26 cellular contexts compared by ENCODE assay signal in genomic region chr6:74872754-74873446, GRCh38.
A peak's percentile ranks its signal among the peaks of the same experiment; 100 is the strongest.
DNase-seq lines count a peak whose midpoint lies in the region; FAIRE-seq and TF ChIP-seq lines count a peak whose summit lies in the region.
"Had no signal": no experiment of that assay in that cellular context is flagged by ENCODE, and none has a peak within 500 bp of the region (broad histone marks: within the 10 kb centered on the region; RNA-seq: fewer than 3 reads in every experiment).

No MANE protein-coding gene starts in this region.

- no peak overlapping the region for H3K27ac Mint-ChIP-seq in MCF 10A (ENCODE audit: low read depth, unreplicated experiment)
- H3K27ac Mint-ChIP-seq in nephron, result peak overlapping the region; percentile 99 to 100 (median 99)
- H3K27ac Mint-ChIP-seq: activated CD4-positive, alpha-beta T cell treated with anti-CD3 and anti-CD28 coated beads, Interleukin-2, amount 10 ng/mL, durations not matched to agents 24 days and 14 days; activated naive CD8-positive, alpha-beta T cell treated with anti-CD3 and anti-CD28 coated beads, Interleukin-2, amount 10 ng/mL, durations not matched to agents 7 days and 5 days; activated T-cell treated with anti-CD3 and anti-CD28 coated beads, Interleukin-2, amount 50 U/mL, for 24 hours; naive thymus-derived CD4-positive, alpha-beta T cell had no signal

- TF ChIP-seq CTCF in mammary epithelial cell (conservative IDR thresholded peaks at IDR 0.05 in 1 of 2, IDR thresholded peaks at IDR 0.05 in 1 of 2; ENCODE audit: extremely low read depth in 1 of 2, insufficient read depth in 1 of 2, low read depth in 1 of 2, low read length in 2 of 2), result no peak
- no peak for TF ChIP-seq CTCF in MCF 10A (IDR thresholded peaks at IDR 0.05; ENCODE audit: unreplicated experiment)
- no peak for TF ChIP-seq CTCF in endothelial cell of umbilical vein (IDR thresholded peaks at IDR 0.05; ENCODE audit: extremely low read depth in 1 of 2, insufficient read depth in 1 of 2, low read depth in 1 of 2, low read length in 2 of 2)
- TF ChIP-seq CTCF in nephron (IDR thresholded peaks at IDR 0.05; ENCODE audit: unreplicated experiment in 3 of 3), result no peak

- TF ChIP-seq POLR2A in endothelial cell of umbilical vein (IDR thresholded peaks at IDR 0.05; ENCODE audit: low read depth, low read length), result no peak

- H3K79me2 ChIP-seq in mammary epithelial cell (ENCODE audit: insufficient read depth, low read length), result no peaks in the 10 kb centered on the region
- H3K79me2 ChIP-seq in endothelial cell of umbilical vein (ENCODE audit: control insufficient read depth, insufficient read depth, low read length), result no peaks in the 10 kb centered on the region

- no TSS peak for BruUV-seq in mammary epithelial cell (replicated peaks; lab: Mats Ljungman, UMichigan)
- no TSS peak for BruUV-seq in MCF 10A (replicated peaks; lab: Mats Ljungman, UMichigan)
- BruUV-seq in endothelial cell of umbilical vein (replicated peaks; lab: Mats Ljungman, UMichigan), result no TSS peak

- H3K4me3 ChIP-seq in mammary epithelial cell (replicated peaks in 1 of 3; ENCODE audit: insufficient read depth in 1 of 3, low read depth in 2 of 3, low read length in 3 of 3) (no peak overlapping the region), endothelial cell of umbilical vein (replicated peaks in 1 of 3; ENCODE audit: insufficient read depth in 1 of 3, low read depth in 1 of 3, low read length in 3 of 3) (no peak overlapping the region)
- H3K4me3 ChIP-seq: GM23248, SJCRH30, spleen, upper lobe of left lung had no signal

- dilution Hi-C loops in mammary epithelial cell (cut with HindIII; ENCODE audit: low sequenced_read_pairs), result no loop called here
- dilution Hi-C loops in endothelial cell of umbilical vein (cut with MboI; ENCODE audit: extremely low pct_ligation_motif_present, low sequenced_read_pairs), result no loop called here

- no peaks in the 10 kb centered on the region for H3K9me3 Mint-ChIP-seq in MCF 10A (ENCODE audit: unreplicated experiment)
- H3K9me3 Mint-ChIP-seq in nephron, result peaks cover 18% of the 10 kb centered on the region
- H3K9me3 Mint-ChIP-seq: activated CD4-positive, alpha-beta T cell treated with anti-CD3 and anti-CD28 coated beads, Interleukin-2, amount 10 ng/mL, durations not matched to agents 24 days and 14 days had no signal

- CTCF ChIA-PET in mammary epithelial cell (lab: Charles Lee; ENCODE audit: low non-redundant PET) (no interaction called here), MCF 10A (lab: Yijun Ruan, JAX) (interaction anchor here (0.7 kb wide), 1 partner anchor 181 kb away, joined by 3 read pairs; no protein-coding TSS in a partner anchor), endothelial cell of umbilical vein (lab: Charles Lee) (no interaction called here)

- in situ Hi-C loops in mammary epithelial cell (cut with MboI; ENCODE audit: low sequenced_read_pairs in 2 of 2), result no loop called here

- H3K27ac ChIP-seq in mammary epithelial cell (ENCODE audit: insufficient read depth, low read depth, low read length), result no peak overlapping the region
- H3K27ac ChIP-seq in endothelial cell of umbilical vein (ENCODE audit: insufficient read depth, low read depth, low read length), result no peak overlapping the region
- H3K27ac ChIP-seq: 22Rv1, GM23248, KMS-11, SJCRH30, upper lobe of left lung, WERI-Rb-1 had no signal

- H2AFZ ChIP-seq in mammary epithelial cell (ENCODE audit: low read depth, low read length), result no peak overlapping the region
- no peak overlapping the region for H2AFZ ChIP-seq in endothelial cell of umbilical vein (ENCODE audit: low read depth, low read length)
- H2AFZ ChIP-seq: GM23248 had no signal

- H3K4me3 Mint-ChIP-seq in MCF 10A (ENCODE audit: unreplicated experiment), result no peak overlapping the region
- H3K4me3 Mint-ChIP-seq in nephron, result peak overlapping the region in 1 of 3 experiments; percentile 2
- H3K4me3 Mint-ChIP-seq: activated CD4-positive, alpha-beta T cell treated with anti-CD3 and anti-CD28 coated beads, Interleukin-2, amount 10 ng/mL, durations not matched to agents 24 days and 14 days; activated naive CD8-positive, alpha-beta T cell treated with anti-CD3 and anti-CD28 coated beads, Interleukin-2, amount 10 ng/mL, durations not matched to agents 7 days and 5 days; activated T-cell treated with anti-CD3 and anti-CD28 coated beads, Interleukin-2, amount 50 U/mL, for 24 hours; naive thymus-derived CD4-positive, alpha-beta T cell had no signal

- intact Hi-C loops in mammary epithelial cell (cut with micrococcal nuclease), result no loop called here
- intact Hi-C loops in MCF 10A (cut with micrococcal nuclease), result loop anchor here (10.0 kb wide), 2 partner anchors 122 to 268 kb away; no protein-coding TSS in a partner anchor
- intact Hi-C loops in endothelial cell of umbilical vein (cut with micrococcal nuclease), result no loop called here

- no peaks in the 10 kb centered on the region for H3K36me3 ChIP-seq in mammary epithelial cell (ENCODE audit: insufficient read depth, low read length)
- no peaks in the 10 kb centered on the region for H3K36me3 ChIP-seq in endothelial cell of umbilical vein (ENCODE audit: control insufficient read depth in 2 of 2, extremely low read depth in 1 of 2, insufficient read depth in 2 of 2, low read length in 2 of 2)
- H3K36me3 ChIP-seq: SJCRH30, spleen, upper lobe of left lung, WERI-Rb-1 had no signal

- H3K27me3 Mint-ChIP-seq in MCF 10A (ENCODE audit: insufficient read depth, unreplicated experiment) (no peaks in the 10 kb centered on the region), nephron (ENCODE audit: low read depth) (no peaks in the 10 kb centered on the region)
- H3K27me3 Mint-ChIP-seq: activated CD4-positive, alpha-beta T cell treated with anti-CD3 and anti-CD28 coated beads, Interleukin-2, amount 10 ng/mL, durations not matched to agents 24 days and 14 days; activated naive CD8-positive, alpha-beta T cell treated with anti-CD3 and anti-CD28 coated beads, Interleukin-2, amount 10 ng/mL, durations not matched to agents 7 days and 5 days; activated T-cell treated with anti-CD3 and anti-CD28 coated beads, Interleukin-2, amount 50 U/mL, for 24 hours; naive thymus-derived CD4-positive, alpha-beta T cell had no signal

- peaks cover 22% of the 10 kb centered on the region for H3K4me1 Mint-ChIP-seq in MCF 10A (ENCODE audit: insufficient read depth, unreplicated experiment)
- H3K4me1 Mint-ChIP-seq in nephron, result peaks cover 46% of the 10 kb centered on the region
- H3K4me1 Mint-ChIP-seq: activated CD4-positive, alpha-beta T cell treated with anti-CD3 and anti-CD28 coated beads, Interleukin-2, amount 10 ng/mL, durations not matched to agents 24 days and 14 days; activated naive CD8-positive, alpha-beta T cell treated with anti-CD3 and anti-CD28 coated beads, Interleukin-2, amount 10 ng/mL, durations not matched to agents 7 days and 5 days; naive thymus-derived CD4-positive, alpha-beta T cell had no signal

- H3K9me3 ChIP-seq in mammary epithelial cell (replicated peaks; ENCODE audit: insufficient read depth, low read length) (no peaks in the 10 kb centered on the region), endothelial cell of umbilical vein (replicated peaks; ENCODE audit: control insufficient read depth, insufficient read depth, low read length) (no peaks in the 10 kb centered on the region)
- H3K9me3 ChIP-seq: SJCRH30, upper lobe of left lung had no signal

- no peaks in the 10 kb centered on the region for H3K36me3 Mint-ChIP-seq in MCF 10A (ENCODE audit: insufficient read depth, unreplicated experiment)
- peaks cover 3% of the 10 kb centered on the region for H3K36me3 Mint-ChIP-seq in nephron (ENCODE audit: low read depth)
- H3K36me3 Mint-ChIP-seq: activated naive CD8-positive, alpha-beta T cell treated with anti-CD3 and anti-CD28 coated beads, Interleukin-2, amount 10 ng/mL, durations not matched to agents 7 days and 5 days had no signal

- peak; percentile 82 for FAIRE-seq in endothelial cell of umbilical vein (lab: Jason Lieb, UNC)
- FAIRE-seq: HTR-8/SVneo had no signal

- H3K9ac ChIP-seq in mammary epithelial cell (ENCODE audit: insufficient read depth, low read length) (no peak overlapping the region), endothelial cell of umbilical vein (replicated peaks; ENCODE audit: extremely low read depth, insufficient read depth, low read length) (no peak overlapping the region)
- H3K9ac ChIP-seq: GM23248, KMS-11 had no signal

- H3K4me1 ChIP-seq in mammary epithelial cell (ENCODE audit: insufficient read depth, low read length) (peaks cover 6% of the 10 kb centered on the region), endothelial cell of umbilical vein (ENCODE audit: control insufficient read depth, extremely low read depth, insufficient read depth, low read length) (peaks cover 6% of the 10 kb centered on the region)
- H3K4me1 ChIP-seq: SJCRH30, spleen, upper lobe of left lung had no signal

- POLR2A ChIA-PET in MCF 10A (lab: Yijun Ruan, JAX) (no interaction called here), endothelial cell of umbilical vein (lab: Charles Lee) (no interaction called here)

- DNase-seq in mammary epithelial cell, result peak; percentile 9
- no peak for DNase-seq in MCF 10A (ENCODE audit: unreplicated experiment)
- DNase-seq in endothelial cell of umbilical vein (ENCODE audit: low read depth, low spot score), result peak; percentile 27
- no peak for DNase-seq in NCI-H2107 treated with DMSO at 0.1 percent for 48 hours (lab: John Stamatoyannopoulos, UW; ENCODE audit: unreplicated experiment)
- DNase-seq in MV-4-11 (lab: John Stamatoyannopoulos, UW), result no peak
- no peak for DNase-seq in NCI-H748 treated with DMSO at 0.1 percent for 48 hours (lab: John Stamatoyannopoulos, UW)
- no peak for DNase-seq in stimulated activated CD4-positive, alpha-beta T cell treated with anti-CD3 and anti-CD28 coated beads, Interleukin-4, amount 100 ng/mL, for 4 hours
- DNase-seq: activated CD4-positive, alpha-beta T cell treated with anti-CD3 and anti-CD28 coated beads, Interleukin-2, amount 10 ng/mL, durations not matched to agents 24 days and 14 days; activated gamma-delta T cell; activated naive CD8-positive, alpha-beta T cell treated with anti-CD3 and anti-CD28 coated beads, Interleukin-2, amount 10 ng/mL, durations not matched to agents 7 days and 5 days; activated T-cell treated with anti-CD3 and anti-CD28 coated beads, Interleukin-2, amount 50 U/mL, for 24 hours; central memory CD4-positive, alpha-beta T cell; GM23248; mesendoderm; naive thymus-derived CD4-positive, alpha-beta T cell; NCI-H1694; NCI-H2171 treated with DMSO at 0.1 percent for 48 hours; spleen; T1000; upper lobe of left lung; WERI-Rb-1 had no signal

- H3K27me3 ChIP-seq in mammary epithelial cell (ENCODE audit: insufficient read depth, low read length), result no peaks in the 10 kb centered on the region
- no peaks in the 10 kb centered on the region for H3K27me3 ChIP-seq in endothelial cell of umbilical vein (ENCODE audit: control insufficient read depth in 2 of 2, insufficient read depth in 2 of 2, low read length in 2 of 2)
- H3K27me3 ChIP-seq: SJCRH30, spleen, upper lobe of left lung had no signal

- H3K9me1 ChIP-seq in endothelial cell of umbilical vein (replicated peaks; ENCODE audit: control insufficient read depth, extremely low read depth, insufficient read depth, low read length), result no peaks in the 10 kb centered on the region

- no peaks in the 10 kb centered on the region for H4K20me1 ChIP-seq in mammary epithelial cell (ENCODE audit: insufficient read depth, low read length)
- no peaks in the 10 kb centered on the region for H4K20me1 ChIP-seq in endothelial cell of umbilical vein (replicated peaks; ENCODE audit: control insufficient read depth, extremely low read depth, insufficient read depth, low read length)

- H3K4me2 ChIP-seq in mammary epithelial cell (ENCODE audit: insufficient read depth, low read depth, low read length) (no peak overlapping the region), endothelial cell of umbilical vein (ENCODE audit: insufficient read depth, low read length) (peak overlapping the region; percentile 17)
- H3K4me2 ChIP-seq: KMS-11 had no signal

Comparison
In these comparisons a context has a peak if more than half of its experiments do, and no peak if none do; other contexts are left out.
1. DNase-seq: peak in mammary epithelial cell (single experiment) and endothelial cell of umbilical vein (single experiment); none in MCF 10A (single experiment), NCI-H2107 treated with DMSO at 0.1 percent for 48 hours (single experiment), MV-4-11 (single experiment), NCI-H748 treated with DMSO at 0.1 percent for 48 hours (single experiment) and stimulated activated CD4-positive, alpha-beta T cell treated with anti-CD3 and anti-CD28 coated beads, Interleukin-4, amount 100 ng/mL, for 4 hours (0 of 2).